Comparison of ENCODE assay signal across 24 cellular contexts in the genomic region with DNA sequence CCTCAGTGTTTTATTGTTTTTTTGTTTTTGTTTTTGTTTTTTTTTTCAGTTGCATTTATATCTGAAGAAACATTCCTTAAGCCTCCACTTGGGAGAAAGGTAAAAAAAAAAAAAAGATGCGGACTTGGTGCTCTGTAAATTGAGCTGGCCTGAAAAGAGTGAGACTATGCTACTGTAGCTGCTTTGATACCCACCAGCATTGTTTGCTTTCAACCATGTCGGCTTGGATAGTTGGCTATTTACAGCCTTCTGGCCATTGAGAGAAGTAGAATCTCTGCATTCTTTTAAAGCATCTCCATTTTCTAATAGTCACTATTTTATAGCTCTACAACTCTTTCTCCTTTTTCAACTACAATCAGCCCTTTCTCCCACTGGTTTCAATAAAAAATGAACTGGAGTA.
DNase-seq lines count a peak whose midpoint lies in the region; ATAC-seq and TF ChIP-seq lines count a peak whose summit lies in the region.
"Had no signal": no experiment of that assay in that cellular context is flagged by ENCODE, and none has a peak within 500 bp of the region (broad histone marks: within the 10 kb centered on the region; RNA-seq: fewer than 3 reads in every experiment).

No MANE protein-coding gene starts in this region.

- peak; percentile 78 for ATAC-seq in GM23338
- ATAC-seq in WTC11, result peak; percentile 65
- no peak for ATAC-seq in HG02610 (IDR thresholded peaks at IDR 0.05; ENCODE audit: unreplicated experiment)
- no peak for ATAC-seq in right lobe of liver
- no peak for ATAC-seq in HG03097 (IDR thresholded peaks at IDR 0.05; ENCODE audit: low FRiP score, unreplicated experiment)

- H3K79me2 ChIP-seq in GM23338 (replicated peaks; ENCODE audit: insufficient read depth), result no peaks in the 10 kb centered on the region

- no peaks in the 10 kb centered on the region for H3K27me3 ChIP-seq in GM23338 (ENCODE audit: insufficient read depth)
- peaks cover 0 to 2% (median 0%) of the 10 kb centered on the region in 3 experiments for H3K27me3 ChIP-seq in neuronal stem cell (ENCODE audit: control insufficient read depth in 3 of 3, insufficient read depth in 3 of 3, low read depth in 1 of 3, low read length in 3 of 3)
- no peaks in the 10 kb centered on the region for H3K27me3 ChIP-seq in right lobe of liver
- H3K27me3 ChIP-seq: BE2C, BLaER1 had no signal

- intact Hi-C loops in right lobe of liver (cut with DNase I), result no loop called here

- no peak overlapping the region for H3K27ac Mint-ChIP-seq in GM23338
- no peak overlapping the region for H3K27ac Mint-ChIP-seq in WTC11
- H3K27ac Mint-ChIP-seq: CD14-positive monocyte; CD4-positive, alpha-beta memory T cell; CD4-positive, CD25-positive, alpha-beta regulatory T cell; CD8-positive, alpha-beta memory T cell had no signal

- no peaks in the 10 kb centered on the region for H3K36me3 ChIP-seq in GM23338 (ENCODE audit: insufficient read depth)
- no peaks in the 10 kb centered on the region for H3K36me3 ChIP-seq in neuronal stem cell (replicated peaks in 1 of 2; ENCODE audit: control insufficient read depth in 2 of 2, insufficient read depth in 2 of 2, low read length in 2 of 2)
- H3K36me3 ChIP-seq in right lobe of liver, result no peaks in the 10 kb centered on the region
- H3K36me3 ChIP-seq: BE2C, BLaER1 had no signal

- H4K91ac ChIP-seq in neuronal stem cell (ENCODE audit: low read depth, low read length, poor library complexity), result no peak overlapping the region

- peaks cover 0 to 2% of the 10 kb centered on the region in 2 donors for H3K9me3 ChIP-seq in neuronal stem cell (replicated peaks in 1 of 2; ENCODE audit: control insufficient read depth in 2 of 2, insufficient read depth in 1 of 2, low read depth in 1 of 2, low read length in 2 of 2)
- no peaks in the 10 kb centered on the region for H3K9me3 ChIP-seq in right lobe of liver
- H3K9me3 ChIP-seq: BE2C, BLaER1 had no signal

- H3K4me2 ChIP-seq in GM23338 (no peak overlapping the region), neuronal stem cell (ENCODE audit: insufficient read depth, low read length, poor library complexity, severe bottlenecking) (no peak overlapping the region)
- H3K4me2 ChIP-seq: BLaER1 had no signal

- H2AFZ ChIP-seq in GM23338 (no peak overlapping the region), neuronal stem cell (ENCODE audit: low read length) (peak overlapping the region; percentile 22)

- no peak overlapping the region for H2AK5ac ChIP-seq in neuronal stem cell (ENCODE audit: low read depth, low read length)

- no peaks in the 10 kb centered on the region for H3K9me2 ChIP-seq in GM23338 (ENCODE audit: insufficient read depth)

- no peak overlapping the region for H2BK120ac ChIP-seq in neuronal stem cell (ENCODE audit: low read depth, low read length)

- H3K9ac ChIP-seq in neuronal stem cell (ENCODE audit: low read depth, low read length, poor library complexity), result no peak overlapping the region
- H3K9ac ChIP-seq: BLaER1 had no signal

- H2BK12ac ChIP-seq in neuronal stem cell (ENCODE audit: low read length), result no peak overlapping the region

- no peaks in the 10 kb centered on the region for H4K20me1 ChIP-seq in GM23338 (replicated peaks; ENCODE audit: insufficient read depth)
- H4K20me1 ChIP-seq: BLaER1 had no signal

- H3K27ac ChIP-seq in GM23338 (ENCODE audit: low read depth) (no peak overlapping the region), neuronal stem cell (replicated peaks; ENCODE audit: low read length) (no peak overlapping the region), right lobe of liver (no peak overlapping the region)
- H3K27ac ChIP-seq: BLaER1 had no signal

- TF ChIP-seq POLR2A in right lobe of liver (IDR thresholded peaks at IDR 0.05), result no peak

- H3K36me3 Mint-ChIP-seq in GM23338 (ENCODE audit: low read depth), result no peaks in the 10 kb centered on the region
- no peaks in the 10 kb centered on the region for H3K36me3 Mint-ChIP-seq in WTC11
- H3K36me3 Mint-ChIP-seq: CD14-positive monocyte; CD4-positive, alpha-beta memory T cell; CD4-positive, CD25-positive, alpha-beta regulatory T cell; CD8-positive, alpha-beta memory T cell had no signal

- no peak overlapping the region for H3K18ac ChIP-seq in neuronal stem cell (ENCODE audit: low read length)

- DNase-seq in GM23338 (ENCODE audit: low spot score), result peak; percentile 23
- no peak for DNase-seq in WTC11 (ENCODE audit: low spot score)
- DNase-seq in iPS-NIHi11 (ENCODE audit: low spot score), result peak; percentile 4
- no peak for DNase-seq in neuronal stem cell (ENCODE audit: low spot score)
- DNase-seq in right lobe of liver, result no peak
- DNase-seq: 8988T; ACHN; BE2C; C1 segment of cervical spinal cord; CD4-positive, alpha-beta memory T cell; CD4-positive, CD25-positive, alpha-beta regulatory T cell; CD8-positive, alpha-beta memory T cell; COR-L47; DMS 273 treated with DMSO at 0.1 percent for 48 hours; DMS153; DMS53; DMS79; DND-41; EL; GDM1 had no signal

- no peaks in the 10 kb centered on the region for H3K9me3 Mint-ChIP-seq in GM23338
- no peaks in the 10 kb centered on the region for H3K9me3 Mint-ChIP-seq in WTC11

- H3K4me1 Mint-ChIP-seq in GM23338, result no peaks in the 10 kb centered on the region
- peaks cover 3% of the 10 kb centered on the region; the same call in 1 of the 2 replicates for H3K4me1 Mint-ChIP-seq in WTC11
- H3K4me1 Mint-ChIP-seq: CD14-positive monocyte; CD4-positive, alpha-beta memory T cell; CD4-positive, CD25-positive, alpha-beta regulatory T cell; CD8-positive, alpha-beta memory T cell had no signal

- no peak overlapping the region for H3K4me3 ChIP-seq in GM23338
- H3K4me3 ChIP-seq in neuronal stem cell (ENCODE audit: low read length in 2 of 2), result no peak overlapping the region
- H3K4me3 ChIP-seq in right lobe of liver, result no peak overlapping the region
- H3K4me3 ChIP-seq: BLaER1 had no signal

- POLR2A ChIA-PET in WTC11 (lab: Charles Lee), result interaction anchor here (0.7 kb wide), 1 partner anchor 121 kb away, joined by 4 read pairs; no protein-coding TSS in a partner anchor

- H3K27me3 Mint-ChIP-seq in GM23338 (ENCODE audit: insufficient read depth, low read depth, poor library complexity) (no peaks in the 10 kb centered on the region), WTC11 (ENCODE audit: low read depth) (no peaks in the 10 kb centered on the region)
- H3K27me3 Mint-ChIP-seq: CD4-positive, alpha-beta memory T cell; CD4-positive, CD25-positive, alpha-beta regulatory T cell; CD8-positive, alpha-beta memory T cell had no signal

- no peak overlapping the region for H3K23ac ChIP-seq in neuronal stem cell (ENCODE audit: low read depth, low read length, poor library complexity)

- H3K4ac ChIP-seq in neuronal stem cell (ENCODE audit: low read length), result no peak overlapping the region

- H3K14ac ChIP-seq in neuronal stem cell (ENCODE audit: low read length), result no peak overlapping the region

- no peak overlapping the region for H4K8ac ChIP-seq in neuronal stem cell (ENCODE audit: low read depth, low read length)

- TF ChIP-seq CTCF in GM23338 (conservative IDR thresholded peaks at IDR 0.05; ENCODE audit: low read depth in 2 of 2) (no peak), WTC11 (IDR thresholded peaks at IDR 0.05) (no peak), right lobe of liver (IDR thresholded peaks at IDR 0.05) (no peak)

- no peak overlapping the region for H2BK15ac ChIP-seq in neuronal stem cell (ENCODE audit: low read length)

- H2BK5ac ChIP-seq in neuronal stem cell (ENCODE audit: low read length), result no peak overlapping the region

- WGBS in neuronal stem cell (ENCODE audit: extremely low coverage in 2 of 2, insufficient read length in 2 of 2, insufficient replicate concordance in 1 of 2), 2 donors, result no CpG with 5 or more reads among the region's 2 CpGs
- 54% methylated on average over 2 of the region's 2 CpGs for WGBS in right lobe of liver (ENCODE audit: insufficient coverage, low coverage, low lambda C conversion rate, missing lambda C conversion rate)

- H3K4me1 ChIP-seq in GM23338 (ENCODE audit: insufficient read depth), result no peaks in the 10 kb centered on the region
- no peaks in the 10 kb centered on the region for H3K4me1 ChIP-seq in neuronal stem cell (ENCODE audit: control insufficient read depth in 2 of 2, insufficient read depth in 1 of 2, low read depth in 1 of 2, low read length in 2 of 2)
- no peaks in the 10 kb centered on the region for H3K4me1 ChIP-seq in right lobe of liver
- H3K4me1 ChIP-seq: BE2C, BLaER1 had no signal

- CTCF ChIA-PET in WTC11 (lab: Charles Lee), result interaction anchor here (1.4 kb wide), 1 partner anchor 105 kb away, joined by 4 read pairs; no protein-coding TSS in a partner anchor

- H3F3A ChIP-seq in GM23338 (replicated peaks; ENCODE audit: low read depth), result no peaks in the 10 kb centered on the region

- H3K4me3 Mint-ChIP-seq in GM23338, result no peak overlapping the region
- no peak overlapping the region for H3K4me3 Mint-ChIP-seq in WTC11
- H3K4me3 Mint-ChIP-seq: CD14-positive monocyte; CD4-positive, alpha-beta memory T cell; CD4-positive, CD25-positive, alpha-beta regulatory T cell; CD8-positive, alpha-beta memory T cell had no signal

- no peaks in the 10 kb centered on the region for H3K79me1 ChIP-seq in neuronal stem cell (ENCODE audit: low read depth, low read length)

TF ChIP-seq in WTC11, 78 proteins besides CTCF, POLR2A, EP300 and RAD21:
- no peak for TF ChIP-seq ATF1 (CRISPR knock-in tag; IDR thresholded peaks at IDR 0.05)

Comparison
In these comparisons a context has a peak if more than half of its experiments do, and no peak if none do; other contexts are left out.
1. ATAC-seq: peak in GM23338 (single experiment) and WTC11 (single experiment); none in HG02610 (single experiment), right lobe of liver (0 of 4) and HG03097 (single experiment).
2. DNase-seq: peak in GM23338 (single experiment) and iPS-NIHi11 (single experiment); none in WTC11 (single experiment), neuronal stem cell (single experiment) and right lobe of liver (0 of 3).